ENCODE assay signal across 8 cellular contexts in the genomic region with DNA sequence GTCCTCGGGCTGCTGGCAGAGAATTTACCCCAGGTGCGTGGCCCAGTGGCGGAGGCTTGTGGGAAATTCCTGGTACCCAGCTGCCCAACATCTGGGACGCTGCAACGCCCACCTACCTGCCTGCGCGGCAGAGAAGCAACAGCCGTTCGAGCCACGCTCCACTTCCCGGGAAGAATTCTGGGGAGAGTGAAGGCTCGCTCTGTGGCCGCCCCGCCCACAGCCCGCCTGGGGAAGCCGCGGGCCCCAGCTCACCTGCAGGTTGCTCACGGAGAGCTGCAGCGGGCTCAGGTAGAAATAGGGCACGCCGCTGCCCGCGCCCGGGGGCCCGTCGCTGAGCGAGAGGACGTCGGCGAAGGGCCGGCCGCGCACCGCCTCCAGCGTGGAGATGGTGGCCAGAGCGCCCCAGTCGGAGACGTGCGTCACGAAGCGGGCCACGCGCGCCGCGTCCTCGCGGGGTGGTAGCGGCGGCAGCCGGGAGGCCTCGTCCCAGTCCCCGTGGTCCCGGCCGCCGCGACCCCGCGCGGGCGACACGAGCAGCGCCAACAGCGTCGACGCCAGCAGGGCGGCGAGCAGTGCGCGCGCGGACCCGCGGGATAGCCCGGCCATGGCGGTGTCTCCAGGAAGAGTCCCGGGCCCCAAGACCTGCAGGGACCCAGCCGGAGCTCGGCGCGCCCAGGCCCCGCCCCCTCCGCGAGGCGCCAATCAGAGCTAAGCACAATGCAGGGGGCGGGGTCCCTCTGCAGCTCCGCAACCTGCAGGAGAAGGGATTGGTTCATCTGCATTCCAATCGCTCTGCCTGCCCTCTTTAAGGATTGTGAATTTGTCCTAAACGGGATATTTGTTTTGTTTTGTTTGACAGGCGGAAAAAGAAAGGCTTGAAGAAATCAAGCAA. TPM values are rescaled to one million over a fixed set of nuclear protein-coding genes. Genes with fewer than 3 reads are reported as not detected.
DNase-seq lines count a peak whose midpoint lies in the region; ATAC-seq, FAIRE-seq and TF ChIP-seq lines count a peak whose summit lies in the region.

A gene (minus strand): TSS at position 627 of the 892 bp plus-strand sequence.

- TF ChIP-seq CTCF in WERI-Rb-1 (IDR thresholded peaks at IDR 0.05; ENCODE audit: low read depth, low read length), result no peak
- TF ChIP-seq CTCF in mammary epithelial cell (conservative IDR thresholded peaks at IDR 0.05 in 1 of 2, IDR thresholded peaks at IDR 0.05 in 1 of 2; ENCODE audit: extremely low read depth in 1 of 2, insufficient read depth in 1 of 2, low read depth in 1 of 2, low read length in 2 of 2), result no peak

- no peak for FAIRE-seq in small intestine (lab: Jason Lieb, UNC)

- WGBS in mammary epithelial cell (ENCODE audit: low coverage, missing lambda C conversion rate), result under 1% methylated on average over 51 of the region's 90 CpGs
- 0 to 1% (median 0%) methylated on average over 66 to 90 of the region's 90 CpGs for WGBS in small intestine, 3 donors

- peak within 1 kb of the TSS; percentile 93 for H2AFZ ChIP-seq in mammary epithelial cell (ENCODE audit: low read depth, low read length)

- H3K4me1 ChIP-seq in mammary epithelial cell (ENCODE audit: insufficient read depth, low read length), result peaks cover 46% of the 10 kb centered on the region
- H3K4me1 ChIP-seq in small intestine (ENCODE audit: control insufficient read depth in 2 of 2, insufficient read depth in 1 of 2, low read depth in 1 of 2, low read length in 1 of 2), result peaks cover 3 to 4% of the 10 kb centered on the region in 2 donors

- H3K4me2 ChIP-seq in mammary epithelial cell (ENCODE audit: insufficient read depth, low read depth, low read length), result peak within 1 kb of the TSS; percentile 86

- ATAC-seq in GM18873 (IDR thresholded peaks at IDR 0.05; ENCODE audit: low FRiP score, unreplicated experiment) (peak; percentile 90), HG03139 (IDR thresholded peaks at IDR 0.05; ENCODE audit: unreplicated experiment) (peak; percentile 97)

- peak within 1 kb of the TSS; percentile 59 for H3K9ac ChIP-seq in mammary epithelial cell (ENCODE audit: insufficient read depth, low read length)

- H3K27me3 ChIP-seq in WERI-Rb-1 (ENCODE audit: insufficient read depth, low read depth, severe bottlenecking) (no peaks in the 10 kb centered on the region), mammary epithelial cell (ENCODE audit: insufficient read depth, low read length) (no peaks in the 10 kb centered on the region), small intestine (ENCODE audit: control insufficient read depth in 2 of 2, insufficient read depth in 2 of 2, low read length in 2 of 2) (no peaks in the 10 kb centered on the region)

- H3K79me2 ChIP-seq in mammary epithelial cell (ENCODE audit: insufficient read depth, low read length), result peaks cover 51% of the 10 kb centered on the region

- intact Hi-C loops in mammary epithelial cell (cut with micrococcal nuclease), result no loop called here

- H3K9me3 ChIP-seq in WERI-Rb-1 (ENCODE audit: severe bottlenecking) (no peaks in the 10 kb centered on the region), mammary epithelial cell (replicated peaks; ENCODE audit: insufficient read depth, low read length) (no peaks in the 10 kb centered on the region), small intestine (ENCODE audit: control insufficient read depth, low read depth) (no peaks in the 10 kb centered on the region)

- dilution Hi-C loops in mammary epithelial cell (cut with HindIII; ENCODE audit: low sequenced_read_pairs), result loop anchor here (5.0 kb wide), 1 partner anchor 159 kb away; no protein-coding TSS in a partner anchor

- in situ Hi-C loops in ACHN (cut with HindIII; ENCODE audit: low pct_ligation_motif_present, low pct_unique_long_range_greater_than_20kb, low sequenced_read_pairs) (no loop called here), mammary epithelial cell (cut with MboI; ENCODE audit: low sequenced_read_pairs in 2 of 2) (loop anchor here in 1 of 2 donors (25.0 kb wide), 1 partner anchor 134 kb away; no protein-coding TSS in a partner anchor)

- H3K36me3 ChIP-seq in WERI-Rb-1 (no peaks in the 10 kb centered on the region), mammary epithelial cell (ENCODE audit: insufficient read depth, low read length) (no peaks in the 10 kb centered on the region), small intestine (ENCODE audit: control insufficient read depth in 2 of 2, insufficient read depth in 2 of 2, low read length in 2 of 2) (no peaks in the 10 kb centered on the region)

- H3K4me3 ChIP-seq in WERI-Rb-1 (ENCODE audit: low read depth, low read length), result peak within 1 kb of the TSS; percentile 50
- peak within 1 kb of the TSS; percentile 65 to 89 (median 66) for H3K4me3 ChIP-seq in mammary epithelial cell (replicated peaks in 1 of 3; ENCODE audit: insufficient read depth in 1 of 3, low read depth in 2 of 3, low read length in 3 of 3)
- H3K4me3 ChIP-seq in small intestine (ENCODE audit: low read depth in 1 of 2, low read length in 2 of 2), result peak within 1 kb of the TSS; percentile 72 to 77

- CTCF ChIA-PET in mammary epithelial cell (lab: Charles Lee; ENCODE audit: low non-redundant PET), result interaction anchor here (0.5 to 1.0 kb wide), 3 partner anchors 52 to 285 kb away, joined by 3 to 5 read pairs (median 5); no protein-coding TSS in a partner anchor

- H3K27ac ChIP-seq in WERI-Rb-1 (peak within 1 kb of the TSS; percentile 53; the same call in 1 of the 2 replicates), mammary epithelial cell (ENCODE audit: insufficient read depth, low read depth, low read length) (peak within 1 kb of the TSS; percentile 47), small intestine (ENCODE audit: low read depth in 1 of 2, low read length in 1 of 2) (peak within 1 kb of the TSS; percentile 81 to 94)

- H4K20me1 ChIP-seq in mammary epithelial cell (ENCODE audit: insufficient read depth, low read length), result no peaks in the 10 kb centered on the region

- peak; percentile 95 for DNase-seq in ACHN
- DNase-seq in NCI-H2227 (lab: John Stamatoyannopoulos, UW; ENCODE audit: unreplicated experiment), result peak; percentile 95
- peak; percentile 85 for DNase-seq in WERI-Rb-1
- peak; percentile 92 for DNase-seq in mammary epithelial cell
- peak; percentile 99 for DNase-seq in iPS-NIHi11 (ENCODE audit: low spot score)
- peak; percentile 94 for DNase-seq in small intestine

- BruUV-seq in mammary epithelial cell (replicated peaks; lab: Mats Ljungman, UMichigan), result no TSS peak

RNA-seq across cellular contexts. Expression of the gene that starts here (rescaled TPM):
- total RNA-seq in mammary epithelial cell, result 100 to 1,000 TPM; 105 to 242 TPM
- polyA plus RNA-seq in mammary epithelial cell, result 179 TPM
- polyA minus RNA-seq in mammary epithelial cell, result 66.8 TPM
- polyA plus RNA-seq in small intestine, result 10 to 100 TPM; 27.3 to 67.5 (median 51.1) TPM

Comparison
In these comparisons a context has a peak if more than half of its experiments do, and no peak if none do; other contexts are left out.
1. Peak in every context shown above with its lines: DNase-seq, ATAC-seq, H3K4me3 ChIP-seq and H3K27ac ChIP-seq.